In genomic region chr17:5526821-5527598, GRCh38 we compare ENCODE assay signal across 8 cellular contexts.
DNase-seq lines count a peak whose midpoint lies in the region.

No MANE protein-coding gene starts in this region.

- DNase-seq in EH (ENCODE audit: low read depth) (peak; percentile 99), NCI-H1694 treated with DMSO at 0.1 percent for 48 hours (lab: John Stamatoyannopoulos, UW) (peak; percentile 3), fibroblast of peridontal ligament (ENCODE audit: extremely low read depth) (peak; percentile 95), non-pigmented ciliary epithelial cell (ENCODE audit: low read depth) (peak; percentile 87), superior temporal gyrus (ENCODE audit: extremely low spot score) (peak; percentile 80), NCI-H146 treated with DMSO at 0.1 percent for 48 hours (lab: John Stamatoyannopoulos, UW; ENCODE audit: unreplicated experiment) (no peak), cortex of kidney (lab: John Stamatoyannopoulos, UW) (no peak)
- peak; percentile 34 to 55 (median 44) for DNase-seq in activated CD8-positive, alpha-beta memory T cell treated with anti-CD3 and anti-CD28 coated beads for 48 hours (ENCODE audit: low read depth in 2 of 3, low spot score in 2 of 3)

Comparison
In these comparisons a context has a peak if more than half of its experiments do, and no peak if none do; other contexts are left out.
1. DNase-seq: peak in EH (single experiment), NCI-H1694 treated with DMSO at 0.1 percent for 48 hours (single experiment), activated CD8-positive, alpha-beta memory T cell treated with anti-CD3 and anti-CD28 coated beads for 48 hours (3 of 3), fibroblast of peridontal ligament (single experiment), non-pigmented ciliary epithelial cell (single experiment) and superior temporal gyrus (single experiment); none in NCI-H146 treated with DMSO at 0.1 percent for 48 hours (single experiment) and cortex of kidney (single experiment).